In the genomic region with DNA sequence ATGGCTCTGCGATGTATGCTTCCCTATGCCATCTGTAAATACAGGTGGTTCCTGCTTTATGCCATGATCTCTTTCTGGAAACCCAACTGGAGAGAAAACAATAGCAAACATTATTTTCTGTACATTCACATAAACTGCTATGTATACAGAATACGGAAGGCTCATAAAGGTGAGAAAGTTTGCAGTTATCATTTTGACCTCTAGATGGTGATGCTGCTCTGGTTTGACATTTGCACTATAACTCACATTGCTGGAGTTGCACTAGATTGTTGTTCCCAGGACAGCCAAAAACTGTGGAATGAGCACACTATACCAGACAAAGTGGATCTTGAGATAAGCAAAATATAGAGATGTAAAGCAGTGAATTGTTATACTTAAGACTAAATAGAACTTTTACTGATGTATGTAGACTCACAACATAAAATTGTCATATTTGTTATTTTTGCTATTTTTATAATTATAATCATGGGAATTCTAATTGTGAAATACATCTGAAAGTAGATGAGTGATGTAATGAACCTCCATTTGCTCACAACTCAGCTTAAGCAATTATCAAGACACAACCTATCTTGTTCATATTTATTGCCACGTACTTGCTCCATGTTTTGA, we compare ENCODE assay signal across 1 cellular context.
TF ChIP-seq lines count a peak whose summit lies in the region.

No MANE protein-coding gene starts in this region.

TF ChIP-seq in GM23338, 12 proteins besides CTCF, POLR2A, EP300 and RAD21 (continued from another document):
- TF ChIP-seq, protein P1, sequence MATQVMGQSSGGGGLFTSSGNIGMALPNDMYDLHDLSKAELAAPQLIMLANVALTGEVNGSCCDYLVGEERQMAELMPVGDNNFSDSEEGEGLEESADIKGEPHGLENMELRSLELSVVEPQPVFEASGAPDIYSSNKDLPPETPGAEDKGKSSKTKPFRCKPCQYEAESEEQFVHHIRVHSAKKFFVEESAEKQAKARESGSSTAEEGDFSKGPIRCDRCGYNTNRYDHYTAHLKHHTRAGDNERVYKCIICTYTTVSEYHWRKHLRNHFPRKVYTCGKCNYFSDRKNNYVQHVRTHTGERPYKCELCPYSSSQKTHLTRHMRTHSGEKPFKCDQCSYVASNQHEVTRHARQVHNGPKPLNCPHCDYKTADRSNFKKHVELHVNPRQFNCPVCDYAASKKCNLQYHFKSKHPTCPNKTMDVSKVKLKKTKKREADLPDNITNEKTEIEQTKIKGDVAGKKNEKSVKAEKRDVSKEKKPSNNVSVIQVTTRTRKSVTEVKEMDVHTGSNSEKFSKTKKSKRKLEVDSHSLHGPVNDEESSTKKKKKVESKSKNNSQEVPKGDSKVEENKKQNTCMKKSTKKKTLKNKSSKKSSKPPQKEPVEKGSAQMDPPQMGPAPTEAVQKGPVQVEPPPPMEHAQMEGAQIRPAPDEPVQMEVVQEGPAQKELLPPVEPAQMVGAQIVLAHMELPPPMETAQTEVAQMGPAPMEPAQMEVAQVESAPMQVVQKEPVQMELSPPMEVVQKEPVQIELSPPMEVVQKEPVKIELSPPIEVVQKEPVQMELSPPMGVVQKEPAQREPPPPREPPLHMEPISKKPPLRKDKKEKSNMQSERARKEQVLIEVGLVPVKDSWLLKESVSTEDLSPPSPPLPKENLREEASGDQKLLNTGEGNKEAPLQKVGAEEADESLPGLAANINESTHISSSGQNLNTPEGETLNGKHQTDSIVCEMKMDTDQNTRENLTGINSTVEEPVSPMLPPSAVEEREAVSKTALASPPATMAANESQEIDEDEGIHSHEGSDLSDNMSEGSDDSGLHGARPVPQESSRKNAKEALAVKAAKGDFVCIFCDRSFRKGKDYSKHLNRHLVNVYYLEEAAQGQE (IDR thresholded peaks at IDR 0.05; ENCODE audit: unreplicated experiment): no peak
- no peak for TF ChIP-seq CREB1 (CRISPR knock-in tag; IDR thresholded peaks at IDR 0.05; ENCODE audit: low read depth)
- no peak for TF ChIP-seq ZNF331 (CRISPR knock-in tag; IDR thresholded peaks at IDR 0.05; ENCODE audit: low read depth)
- TF ChIP-seq, protein P2, sequence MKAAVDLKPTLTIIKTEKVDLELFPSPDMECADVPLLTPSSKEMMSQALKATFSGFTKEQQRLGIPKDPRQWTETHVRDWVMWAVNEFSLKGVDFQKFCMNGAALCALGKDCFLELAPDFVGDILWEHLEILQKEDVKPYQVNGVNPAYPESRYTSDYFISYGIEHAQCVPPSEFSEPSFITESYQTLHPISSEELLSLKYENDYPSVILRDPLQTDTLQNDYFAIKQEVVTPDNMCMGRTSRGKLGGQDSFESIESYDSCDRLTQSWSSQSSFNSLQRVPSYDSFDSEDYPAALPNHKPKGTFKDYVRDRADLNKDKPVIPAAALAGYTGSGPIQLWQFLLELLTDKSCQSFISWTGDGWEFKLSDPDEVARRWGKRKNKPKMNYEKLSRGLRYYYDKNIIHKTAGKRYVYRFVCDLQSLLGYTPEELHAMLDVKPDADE (IDR thresholded peaks at IDR 0.05): no peak
- TF ChIP-seq EZH2 (IDR thresholded peaks at IDR 0.05; ENCODE audit: low read depth, unreplicated experiment): no peak
- no peak for TF ChIP-seq EZH2phosphoT487 (IDR thresholded peaks at IDR 0.05; ENCODE audit: unreplicated experiment)
- no peak for TF ChIP-seq STAT1 (IDR thresholded peaks at IDR 0.05; ENCODE audit: unreplicated experiment)
